In the genomic region with DNA sequence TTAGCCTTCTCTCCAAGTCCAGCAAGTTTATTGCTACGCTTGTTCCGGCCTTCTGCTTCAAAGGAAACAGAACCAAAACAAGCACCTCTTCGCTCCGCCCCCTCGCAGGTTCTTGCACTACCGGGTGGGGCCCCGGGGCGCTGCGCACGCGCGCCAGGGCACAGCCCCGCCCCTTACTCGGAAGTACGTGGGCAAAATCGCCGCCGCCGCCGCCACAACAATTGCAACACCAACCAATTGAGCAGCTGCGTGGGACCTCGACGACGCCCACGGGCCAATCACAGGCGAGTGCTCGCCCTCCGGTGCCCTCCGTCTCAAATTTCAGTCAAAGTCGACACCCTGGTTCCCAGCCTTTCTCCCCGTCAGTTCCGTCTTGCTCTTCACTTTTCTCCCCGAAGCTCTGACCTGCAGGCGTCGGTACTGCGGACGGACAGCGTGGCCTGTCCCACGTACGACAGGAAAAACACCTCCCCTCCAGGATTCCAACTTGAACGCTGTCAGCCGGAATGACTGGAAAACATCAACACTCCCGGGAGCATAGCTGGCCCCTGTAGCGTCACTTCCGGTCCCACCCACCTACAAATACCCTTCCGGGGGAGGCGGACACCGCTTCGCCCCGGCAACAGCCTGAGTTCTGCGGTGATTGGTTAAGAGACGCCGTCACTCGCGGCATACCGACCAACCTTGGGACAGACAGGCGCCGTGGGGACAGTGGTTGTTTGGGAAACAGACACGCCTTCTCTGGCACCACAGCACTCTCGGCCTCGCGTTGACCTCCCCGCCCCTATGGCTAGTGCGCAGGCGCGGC, we compare ENCODE assay signal across 1 cellular context.
TF ChIP-seq lines count a peak whose summit lies in the region.

No MANE protein-coding gene starts in this region.

TF ChIP-seq in GM23338, 12 proteins besides CTCF, POLR2A, EP300 and RAD21:
- TF ChIP-seq, protein P1, sequence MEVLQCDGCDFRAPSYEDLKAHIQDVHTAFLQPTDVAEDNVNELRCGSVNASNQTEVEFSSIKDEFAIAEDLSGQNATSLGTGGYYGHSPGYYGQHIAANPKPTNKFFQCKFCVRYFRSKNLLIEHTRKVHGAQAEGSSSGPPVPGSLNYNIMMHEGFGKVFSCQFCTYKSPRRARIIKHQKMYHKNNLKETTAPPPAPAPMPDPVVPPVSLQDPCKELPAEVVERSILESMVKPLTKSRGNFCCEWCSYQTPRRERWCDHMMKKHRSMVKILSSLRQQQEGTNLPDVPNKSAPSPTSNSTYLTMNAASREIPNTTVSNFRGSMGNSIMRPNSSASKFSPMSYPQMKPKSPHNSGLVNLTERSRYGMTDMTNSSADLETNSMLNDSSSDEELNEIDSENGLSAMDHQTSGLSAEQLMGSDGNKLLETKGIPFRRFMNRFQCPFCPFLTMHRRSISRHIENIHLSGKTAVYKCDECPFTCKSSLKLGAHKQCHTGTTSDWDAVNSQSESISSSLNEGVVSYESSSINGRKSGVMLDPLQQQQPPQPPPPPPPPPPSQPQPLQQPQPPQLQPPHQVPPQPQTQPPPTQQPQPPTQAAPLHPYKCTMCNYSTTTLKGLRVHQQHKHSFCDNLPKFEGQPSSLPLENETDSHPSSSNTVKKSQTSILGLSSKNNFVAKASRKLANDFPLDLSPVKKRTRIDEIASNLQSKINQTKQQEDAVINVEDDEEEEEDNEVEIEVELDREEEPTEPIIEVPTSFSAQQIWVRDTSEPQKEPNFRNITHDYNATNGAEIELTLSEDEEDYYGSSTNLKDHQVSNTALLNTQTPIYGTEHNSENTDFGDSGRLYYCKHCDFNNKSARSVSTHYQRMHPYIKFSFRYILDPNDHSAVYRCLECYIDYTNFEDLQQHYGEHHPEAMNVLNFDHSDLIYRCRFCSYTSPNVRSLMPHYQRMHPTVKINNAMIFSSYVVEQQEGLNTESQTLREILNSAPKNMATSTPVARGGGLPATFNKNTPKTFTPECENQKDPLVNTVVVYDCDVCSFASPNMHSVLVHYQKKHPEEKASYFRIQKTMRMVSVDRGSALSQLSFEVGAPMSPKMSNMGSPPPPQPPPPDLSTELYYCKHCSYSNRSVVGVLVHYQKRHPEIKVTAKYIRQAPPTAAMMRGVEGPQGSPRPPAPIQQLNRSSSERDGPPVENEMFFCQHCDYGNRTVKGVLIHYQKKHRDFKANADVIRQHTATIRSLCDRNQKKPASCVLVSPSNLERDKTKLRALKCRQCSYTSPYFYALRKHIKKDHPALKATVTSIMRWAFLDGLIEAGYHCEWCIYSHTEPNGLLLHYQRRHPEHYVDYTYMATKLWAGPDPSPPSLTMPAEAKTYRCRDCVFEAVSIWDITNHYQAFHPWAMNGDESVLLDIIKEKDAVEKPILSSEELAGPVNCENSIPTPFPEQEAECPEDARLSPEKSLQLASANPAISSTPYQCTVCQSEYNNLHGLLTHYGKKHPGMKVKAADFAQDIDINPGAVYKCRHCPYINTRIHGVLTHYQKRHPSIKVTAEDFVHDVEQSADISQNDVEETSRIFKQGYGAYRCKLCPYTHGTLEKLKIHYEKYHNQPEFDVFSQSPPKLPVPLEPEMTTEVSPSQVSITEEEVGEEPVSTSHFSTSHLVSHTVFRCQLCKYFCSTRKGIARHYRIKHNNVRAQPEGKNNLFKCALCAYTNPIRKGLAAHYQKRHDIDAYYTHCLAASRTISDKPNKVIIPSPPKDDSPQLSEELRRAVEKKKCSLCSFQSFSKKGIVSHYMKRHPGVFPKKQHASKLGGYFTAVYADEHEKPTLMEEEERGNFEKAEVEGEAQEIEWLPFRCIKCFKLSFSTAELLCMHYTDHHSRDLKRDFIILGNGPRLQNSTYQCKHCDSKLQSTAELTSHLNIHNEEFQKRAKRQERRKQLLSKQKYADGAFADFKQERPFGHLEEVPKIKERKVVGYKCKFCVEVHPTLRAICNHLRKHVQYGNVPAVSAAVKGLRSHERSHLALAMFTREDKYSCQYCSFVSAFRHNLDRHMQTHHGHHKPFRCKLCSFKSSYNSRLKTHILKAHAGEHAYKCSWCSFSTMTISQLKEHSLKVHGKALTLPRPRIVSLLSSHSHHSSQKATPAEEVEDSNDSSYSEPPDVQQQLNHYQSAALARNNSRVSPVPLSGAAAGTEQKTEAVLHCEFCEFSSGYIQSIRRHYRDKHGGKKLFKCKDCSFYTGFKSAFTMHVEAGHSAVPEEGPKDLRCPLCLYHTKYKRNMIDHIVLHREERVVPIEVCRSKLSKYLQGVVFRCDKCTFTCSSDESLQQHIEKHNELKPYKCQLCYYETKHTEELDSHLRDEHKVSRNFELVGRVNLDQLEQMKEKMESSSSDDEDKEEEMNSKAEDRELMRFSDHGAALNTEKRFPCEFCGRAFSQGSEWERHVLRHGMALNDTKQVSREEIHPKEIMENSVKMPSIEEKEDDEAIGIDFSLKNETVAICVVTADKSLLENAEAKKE (CRISPR knock-in tag; IDR thresholded peaks at IDR 0.05), result no peak
- TF ChIP-seq EZH2 (IDR thresholded peaks at IDR 0.05; ENCODE audit: low read depth, unreplicated experiment) (no peak), POLR2AphosphoS5 (IDR thresholded peaks at IDR 0.05; ENCODE audit: low read depth) (0 out of 2 replicates have a peak, but pooled peaks have one; percentile 24), ZNF331 (CRISPR knock-in tag; IDR thresholded peaks at IDR 0.05; ENCODE audit: low read depth) (no peak), STAT1 (IDR thresholded peaks at IDR 0.05; ENCODE audit: unreplicated experiment) (no peak), CREB1 (CRISPR knock-in tag; IDR thresholded peaks at IDR 0.05; ENCODE audit: low read depth) (peak; percentile 80), EZH2phosphoT487 (IDR thresholded peaks at IDR 0.05; ENCODE audit: unreplicated experiment) (no peak), NANOG (IDR thresholded peaks at IDR 0.05; ENCODE audit: borderline replicate concordance) (no peak), ZNF114 (CRISPR knock-in tag; IDR thresholded peaks at IDR 0.05) (no peak), JUNB (IDR thresholded peaks at IDR 0.05; ENCODE audit: unreplicated experiment) (no peak)
- TF ChIP-seq, protein P2, sequence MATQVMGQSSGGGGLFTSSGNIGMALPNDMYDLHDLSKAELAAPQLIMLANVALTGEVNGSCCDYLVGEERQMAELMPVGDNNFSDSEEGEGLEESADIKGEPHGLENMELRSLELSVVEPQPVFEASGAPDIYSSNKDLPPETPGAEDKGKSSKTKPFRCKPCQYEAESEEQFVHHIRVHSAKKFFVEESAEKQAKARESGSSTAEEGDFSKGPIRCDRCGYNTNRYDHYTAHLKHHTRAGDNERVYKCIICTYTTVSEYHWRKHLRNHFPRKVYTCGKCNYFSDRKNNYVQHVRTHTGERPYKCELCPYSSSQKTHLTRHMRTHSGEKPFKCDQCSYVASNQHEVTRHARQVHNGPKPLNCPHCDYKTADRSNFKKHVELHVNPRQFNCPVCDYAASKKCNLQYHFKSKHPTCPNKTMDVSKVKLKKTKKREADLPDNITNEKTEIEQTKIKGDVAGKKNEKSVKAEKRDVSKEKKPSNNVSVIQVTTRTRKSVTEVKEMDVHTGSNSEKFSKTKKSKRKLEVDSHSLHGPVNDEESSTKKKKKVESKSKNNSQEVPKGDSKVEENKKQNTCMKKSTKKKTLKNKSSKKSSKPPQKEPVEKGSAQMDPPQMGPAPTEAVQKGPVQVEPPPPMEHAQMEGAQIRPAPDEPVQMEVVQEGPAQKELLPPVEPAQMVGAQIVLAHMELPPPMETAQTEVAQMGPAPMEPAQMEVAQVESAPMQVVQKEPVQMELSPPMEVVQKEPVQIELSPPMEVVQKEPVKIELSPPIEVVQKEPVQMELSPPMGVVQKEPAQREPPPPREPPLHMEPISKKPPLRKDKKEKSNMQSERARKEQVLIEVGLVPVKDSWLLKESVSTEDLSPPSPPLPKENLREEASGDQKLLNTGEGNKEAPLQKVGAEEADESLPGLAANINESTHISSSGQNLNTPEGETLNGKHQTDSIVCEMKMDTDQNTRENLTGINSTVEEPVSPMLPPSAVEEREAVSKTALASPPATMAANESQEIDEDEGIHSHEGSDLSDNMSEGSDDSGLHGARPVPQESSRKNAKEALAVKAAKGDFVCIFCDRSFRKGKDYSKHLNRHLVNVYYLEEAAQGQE (IDR thresholded peaks at IDR 0.05; ENCODE audit: unreplicated experiment), result no peak
- TF ChIP-seq, protein P3, sequence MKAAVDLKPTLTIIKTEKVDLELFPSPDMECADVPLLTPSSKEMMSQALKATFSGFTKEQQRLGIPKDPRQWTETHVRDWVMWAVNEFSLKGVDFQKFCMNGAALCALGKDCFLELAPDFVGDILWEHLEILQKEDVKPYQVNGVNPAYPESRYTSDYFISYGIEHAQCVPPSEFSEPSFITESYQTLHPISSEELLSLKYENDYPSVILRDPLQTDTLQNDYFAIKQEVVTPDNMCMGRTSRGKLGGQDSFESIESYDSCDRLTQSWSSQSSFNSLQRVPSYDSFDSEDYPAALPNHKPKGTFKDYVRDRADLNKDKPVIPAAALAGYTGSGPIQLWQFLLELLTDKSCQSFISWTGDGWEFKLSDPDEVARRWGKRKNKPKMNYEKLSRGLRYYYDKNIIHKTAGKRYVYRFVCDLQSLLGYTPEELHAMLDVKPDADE (IDR thresholded peaks at IDR 0.05), result peak; percentile 48; the same call in 1 of the 2 replicates
